ENCODE assay signal across 25 cellular contexts in genomic region chr10:69791812-69792211, GRCh38.
"Had no signal": no experiment of that assay in that cellular context is flagged by ENCODE, and none has a peak within 500 bp of the region (broad histone marks: within the 10 kb centered on the region; RNA-seq: fewer than 3 reads in every experiment).

No MANE protein-coding gene starts in this region.

- H3K9ac ChIP-seq: SK-N-SH had no signal

- DNase-seq: IMR-90, Karpas-422, KG1, NCI-H1092, NCI-H1105 treated with DMSO at 0.1 percent for 48 hours, NCI-H1417 treated with DMSO at 0.1 percent for 48 hours, NCI-H146, NCI-H1694 treated with DMSO at 0.1 percent for 48 hours, NCI-H2029, NCI-H2081 treated with DMSO at 0.1 percent for 48 hours, NCI-H2171, NCI-H226, NCI-H446, NCI-H510A, NCI-H524 treated with DMSO at 0.1 percent for 48 hours, NCI-H69, NCI-H774, PC-3, SHP77, SK-N-SH, SW 1271 had no signal

- ATAC-seq: Panc1, PC-3 had no signal

- H3K27me3 ChIP-seq: MG63 had no signal

- H3K4me2 ChIP-seq: SK-N-SH had no signal

- H3K4me3 ChIP-seq: MG63 had no signal

- H3K27ac ChIP-seq: HL-60, RWPE1 had no signal

- H3K9me3 ChIP-seq: MG63, SK-N-SH had no signal

- H3K36me3 ChIP-seq: MG63 had no signal
